Comparison of ENCODE assay signal across 8 cellular contexts in genomic region chr5:91032125-91032524, GRCh38.
"Had no signal": no experiment of that assay in that cellular context is flagged by ENCODE, and none has a peak within 500 bp of the region (broad histone marks: within the 10 kb centered on the region; RNA-seq: fewer than 3 reads in every experiment).

No MANE protein-coding gene starts in this region.

- H3K27ac Mint-ChIP-seq: IgD-negative memory B cell had no signal

- H3K36me3 ChIP-seq: HAP-1 had no signal

- ATAC-seq: HCT116, HepG2 had no signal

- H3K9me3 ChIP-seq: HAP-1 had no signal

- FAIRE-seq: HepG2 had no signal

- H3K4me1 Mint-ChIP-seq: IgD-negative memory B cell had no signal

- H3K27ac ChIP-seq: HL-60 had no signal

- H3K4me3 ChIP-seq: HAP-1 had no signal

- DNase-seq: GOT3, H7, KG1 had no signal

- H3K36me3 Mint-ChIP-seq: IgD-negative memory B cell had no signal

- H3K9me3 Mint-ChIP-seq: IgD-negative memory B cell had no signal

- H3K4me3 Mint-ChIP-seq: IgD-negative memory B cell had no signal
